ENCODE assay signal across 15 cellular contexts in genomic region chr1:107535091-107535490, GRCh38.
DNase-seq lines count a peak whose midpoint lies in the region; ATAC-seq, FAIRE-seq and TF ChIP-seq lines count a peak whose summit lies in the region.
"Had no signal": no experiment of that assay in that cellular context is flagged by ENCODE, and none has a peak within 500 bp of the region (broad histone marks: within the 10 kb centered on the region; RNA-seq: fewer than 3 reads in every experiment).

No MANE protein-coding gene starts in this region.

- DNase-seq in GM10266 (ENCODE audit: extremely low spot score) (peak; percentile 20), NCI-H1092 (lab: John Stamatoyannopoulos, UW) (peak; percentile 20), GM12878 (ENCODE audit: low read depth, low spot score) (no peak), SW480 (ENCODE audit: low spot score) (no peak), H4 (ENCODE audit: low spot score) (no peak), NCI-H526 (lab: John Stamatoyannopoulos, UW) (no peak)
- DNase-seq in CD8-positive, alpha-beta memory T cell, result no peak
- DNase-seq: left cardiac atrium; stimulated activated CD4-positive, alpha-beta T cell treated with anti-CD3 and anti-CD28 coated beads, Interleukin-4, amount 100 ng/mL, for 4 hours had no signal

- ATAC-seq in GM21515 (IDR thresholded peaks at IDR 0.05; ENCODE audit: unreplicated experiment), result peak; percentile 76
- ATAC-seq in GM12878, result 0 out of 3 replicates have a peak, but pooled peaks have one; percentile 17
- ATAC-seq: left cardiac atrium, Panc1 had no signal

- SMC1A ChIA-PET in GM12878 (lab: Charles Lee; ENCODE audit: uncharacterized antibody, unreplicated experiment), result interaction anchor here (0.6 kb wide), 1 partner anchor 123 kb away, joined by 3 read pairs; no protein-coding TSS in a partner anchor

- CTCF ChIA-PET in GM12878 (lab: Yijun Ruan, JAX), result interaction anchor here (0.8 to 2.3 kb wide), 3 partner anchors 10 to 216 kb away, joined by 3 to 5 read pairs (median 3); no protein-coding TSS in a partner anchor
- CTCF ChIA-PET in CD8-positive, alpha-beta memory T cell (lab: Charles Lee), result no interaction called here

- no TSS peak for BruUV-seq in GM12878 (replicated peaks; lab: Mats Ljungman, UMichigan)

- TF ChIP-seq EP300 in GM12878 (IDR thresholded peaks at IDR 0.05; ENCODE audit: borderline replicate concordance in 1 of 2, control insufficient read depth in 1 of 2, low read depth in 2 of 2, low read length in 2 of 2), result no peak

- FAIRE-seq in GM12878 (lab: Jason Lieb, UNC), result no peak
- FAIRE-seq: GM18507 had no signal

- H4K20me1 ChIP-seq in GM12878 (ENCODE audit: control insufficient read depth, insufficient read depth), result no peaks in the 10 kb centered on the region

- H2AFZ ChIP-seq in GM12878 (ENCODE audit: control insufficient read depth, low read depth, low read length), result no peak overlapping the region

- H3K27me3 ChIP-seq in GM12878 (replicated peaks in 1 of 2; ENCODE audit: control insufficient read depth in 2 of 2, insufficient read depth in 2 of 2, low read length in 1 of 2), result no peaks in the 10 kb centered on the region
- H3K27me3 ChIP-seq in CD8-positive, alpha-beta memory T cell (ENCODE audit: insufficient read depth, low read length, poor library complexity, severe bottlenecking), result no peaks in the 10 kb centered on the region
- H3K27me3 ChIP-seq: cardiac muscle cell had no signal

- 54% methylated on average over 6 of the region's 6 CpGs for WGBS in GM12878 (ENCODE audit: insufficient coverage, insufficient replicate concordance, low lambda C conversion rate, missing lambda C conversion rate)

- RAD21 ChIA-PET in GM12878 (lab: Charles Lee; ENCODE audit: unreplicated experiment), result no interaction called here

- H3K4me1 ChIP-seq in GM12878 (ENCODE audit: control insufficient read depth, insufficient read depth, low read length), result no peaks in the 10 kb centered on the region
- no peaks in the 10 kb centered on the region for H3K4me1 ChIP-seq in CD8-positive, alpha-beta memory T cell (ENCODE audit: insufficient read depth, low read length)

- H3K79me2 ChIP-seq in GM12878 (ENCODE audit: control insufficient read depth, insufficient read depth, low read length), result no peaks in the 10 kb centered on the region

- POLR2A ChIA-PET in GM12878 (lab: Charles Lee), result no interaction called here
- POLR2A ChIA-PET in CD8-positive, alpha-beta memory T cell (lab: Charles Lee), result interaction anchor here (0.6 kb wide), 1 partner anchor 139 kb away, joined by 3 read pairs; no protein-coding TSS in a partner anchor

- H3K27ac Mint-ChIP-seq in CD8-positive, alpha-beta memory T cell, result no peak overlapping the region
- H3K27ac Mint-ChIP-seq: activated T-helper 2 cell treated with anti-CD3 and anti-CD28 coated beads, Interferon-gamma antibody, Interleukin-2, Interleukin-4, amounts not matched to agents 10 μg/mL and 5 μg/mL and 100 μg/mL, durations not matched to agents 14 hours and 24 hours and 36 hours; IgD-negative memory B cell had no signal

- H3K4me1 Mint-ChIP-seq in CD8-positive, alpha-beta memory T cell, result no peaks in the 10 kb centered on the region
- H3K4me1 Mint-ChIP-seq: IgD-negative memory B cell had no signal

- no peaks in the 10 kb centered on the region for H3K36me3 Mint-ChIP-seq in CD8-positive, alpha-beta memory T cell
- H3K36me3 Mint-ChIP-seq: IgD-negative memory B cell had no signal

- no peak overlapping the region for H3K27ac ChIP-seq in GM12878 (ENCODE audit: control insufficient read depth, insufficient read depth)
- H3K27ac ChIP-seq in CD8-positive, alpha-beta memory T cell (ENCODE audit: low read depth, low read length), result no peak overlapping the region
- H3K27ac ChIP-seq: cardiac muscle cell had no signal

- no peak overlapping the region for H3K9ac ChIP-seq in GM12878 (ENCODE audit: control insufficient read depth, insufficient read depth, low read length)

- H3K4me3 Mint-ChIP-seq in CD8-positive, alpha-beta memory T cell, result no peak overlapping the region
- H3K4me3 Mint-ChIP-seq: IgD-negative memory B cell had no signal

- no peak for TF ChIP-seq POLR2A in GM12878 (IDR thresholded peaks at IDR 0.05; ENCODE audit: low read depth, low read length)

- TF ChIP-seq CTCF in GM10266 (IDR thresholded peaks at IDR 0.05; ENCODE audit: control insufficient read depth, insufficient read depth, low read depth, missing control alignments) (no peak), GM12878 (IDR thresholded peaks at IDR 0.05 in 2 of 3, conservative IDR thresholded peaks at IDR 0.05 in 1 of 3; ENCODE audit: control insufficient read depth in 2 of 3, extremely low read depth in 1 of 3, insufficient read depth in 1 of 3, low read depth in 3 of 3, low read length in 3 of 3) (no peak)

- H3K4me3 ChIP-seq in GM12878, result no peak overlapping the region
- H3K4me3 ChIP-seq in CD8-positive, alpha-beta memory T cell (ENCODE audit: low read length), result no peak overlapping the region
- H3K4me3 ChIP-seq: cardiac muscle cell had no signal

- H3K27me3 Mint-ChIP-seq in CD8-positive, alpha-beta memory T cell, result peaks cover 1 to 8% of the 10 kb centered on the region in 2 donors

- no peak for TF ChIP-seq RAD21 in GM12878 (IDR thresholded peaks at IDR 0.05; ENCODE audit: insufficient read depth, low read depth, low read length)

- H3K9me3 Mint-ChIP-seq in CD8-positive, alpha-beta memory T cell, result no peaks in the 10 kb centered on the region
- H3K9me3 Mint-ChIP-seq: activated T-helper 2 cell treated with anti-CD3 and anti-CD28 coated beads, Interferon-gamma antibody, Interleukin-2, Interleukin-4, amounts not matched to agents 10 μg/mL and 5 μg/mL and 100 μg/mL, durations not matched to agents 14 hours and 24 hours and 36 hours; IgD-negative memory B cell had no signal

- H3K4me2 ChIP-seq in GM12878 (ENCODE audit: control insufficient read depth, insufficient read depth), result no peak overlapping the region

- no peaks in the 10 kb centered on the region for H3K36me3 ChIP-seq in GM12878 (ENCODE audit: control insufficient read depth in 2 of 2, insufficient read depth in 2 of 2, low read length in 1 of 2)
- no peaks in the 10 kb centered on the region for H3K36me3 ChIP-seq in CD8-positive, alpha-beta memory T cell (ENCODE audit: insufficient read depth, low read length)
- H3K36me3 ChIP-seq: cardiac muscle cell had no signal

- no peaks in the 10 kb centered on the region for H3K9me3 ChIP-seq in GM12878 (replicated peaks; ENCODE audit: control insufficient read depth, insufficient read depth, low read length)
- no peaks in the 10 kb centered on the region for H3K9me3 ChIP-seq in CD8-positive, alpha-beta memory T cell (ENCODE audit: low read length)

- in situ Hi-C loops in GM12878 (cut with MboI), result loop anchor here (25.0 kb wide), 1 partner anchor 248 kb away; no protein-coding TSS in a partner anchor

- intact Hi-C loops in GM12878 (cut with micrococcal nuclease; ENCODE audit: unreplicated experiment), result no loop called here

TF ChIP-seq in GM12878, 131 proteins besides CTCF, POLR2A, EP300 and RAD21:
- TF ChIP-seq SPI1 (IDR thresholded peaks at IDR 0.05; ENCODE audit: borderline replicate concordance, insufficient read depth, low read depth, low read length) (no peak), RFX5 (IDR thresholded peaks at IDR 0.05; ENCODE audit: low read depth, low read length) (no peak), ZNF217 (IDR thresholded peaks at IDR 0.05) (no peak), PAX8 (IDR thresholded peaks at IDR 0.05) (no peak), EGR1 (IDR thresholded peaks at IDR 0.05; ENCODE audit: borderline replicate concordance in 1 of 2, low read depth in 2 of 2, low read length in 2 of 2) (no peak), ZBTB33 (IDR thresholded peaks at IDR 0.05) (no peak)

Comparison
In these comparisons a context has a peak if more than half of its experiments do, and no peak if none do; other contexts are left out.
1. DNase-seq: peak in GM10266 (single experiment) and NCI-H1092 (single experiment); none in GM12878 (single experiment), SW480 (single experiment), H4 (single experiment), NCI-H526 (0 of 2) and CD8-positive, alpha-beta memory T cell (0 of 5).